13 cellular contexts compared by ENCODE assay signal in the genomic region with DNA sequence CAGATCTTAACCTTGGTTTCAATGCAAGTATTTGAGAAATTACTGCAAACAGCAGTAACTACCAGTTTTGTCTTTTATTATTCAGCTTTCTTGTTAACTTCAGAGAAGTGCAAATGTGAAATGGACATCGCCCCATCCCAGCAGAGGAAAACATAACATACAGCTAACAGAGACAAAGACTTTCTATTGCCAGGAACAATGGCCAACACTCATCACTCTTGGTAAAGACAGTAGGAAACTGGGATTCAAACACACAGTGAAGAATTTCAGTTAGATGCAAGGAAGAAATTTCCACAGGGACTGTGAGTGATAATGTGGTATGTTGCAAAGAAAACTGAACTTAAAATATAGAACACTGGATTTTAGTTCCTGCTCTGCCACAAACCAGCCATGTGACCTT.
"Had no signal": no experiment of that assay in that cellular context is flagged by ENCODE, and none has a peak within 500 bp of the region (broad histone marks: within the 10 kb centered on the region; RNA-seq: fewer than 3 reads in every experiment).

No MANE protein-coding gene starts in this region.

- H3K36me3 Mint-ChIP-seq: activated naive CD4-positive, alpha-beta T cell treated with anti-CD3 and anti-CD28 coated beads, Interleukin-2, amount 50 U/mL, for 24 hours; activated naive CD8-positive, alpha-beta T cell treated with anti-CD3 and anti-CD28 coated beads, Interleukin-2, amount 10 ng/mL, durations not matched to agents 7 days and 5 days; T-cell; WTC11 had no signal

- H3K27me3 Mint-ChIP-seq: activated CD4-positive, alpha-beta T cell treated with anti-CD3 and anti-CD28 coated beads, Interleukin-2, amount 10 ng/mL, durations not matched to agents 7 days and 5 days; activated naive CD8-positive, alpha-beta T cell treated with anti-CD3 and anti-CD28 coated beads, Interleukin-2, amount 10 ng/mL, durations not matched to agents 7 days and 5 days had no signal

- H3K4me3 Mint-ChIP-seq: activated CD4-positive, alpha-beta T cell treated with anti-CD3 and anti-CD28 coated beads for 36 hours; activated CD4-positive, alpha-beta T cell treated with anti-CD3 and anti-CD28 coated beads, Interleukin-2, amount 10 ng/mL, durations not matched to agents 7 days and 5 days; activated CD8-positive, alpha-beta T cell treated with anti-CD3 and anti-CD28 coated beads, Interleukin-2, amount 10 ng/mL, durations not matched to agents 7 days and 5 days; activated naive CD4-positive, alpha-beta T cell treated with anti-CD3 and anti-CD28 coated beads, Interleukin-2, amount 50 U/mL, for 24 hours; activated naive CD8-positive, alpha-beta T cell treated with anti-CD3 and anti-CD28 coated beads, Interleukin-2, amount 10 ng/mL, durations not matched to agents 7 days and 5 days; activated T-cell treated with anti-CD3 and anti-CD28 coated beads, Interleukin-2, amount 50 U/mL, for 24 hours; central memory CD8-positive, alpha-beta T cell; T-cell; T-helper 17 cell; WTC11 had no signal

- DNase-seq: activated gamma-delta T cell; activated naive CD4-positive, alpha-beta T cell treated with Interleukin-2 at 50 U/mL for 16 hours; activated naive CD8-positive, alpha-beta T cell treated with anti-CD3 and anti-CD28 coated beads, Interleukin-2, amount 10 ng/mL, durations not matched to agents 7 days and 5 days; activated T-cell treated with anti-CD3 and anti-CD28 coated beads, Interleukin-2, amount 50 U/mL, for 24 hours; T-cell; T-helper 17 cell had no signal

- H3K4me1 Mint-ChIP-seq: activated CD4-positive, alpha-beta T cell treated with anti-CD3 and anti-CD28 coated beads for 36 hours; activated CD4-positive, alpha-beta T cell treated with anti-CD3 and anti-CD28 coated beads, Interleukin-2, amount 10 ng/mL, durations not matched to agents 7 days and 5 days; activated naive CD4-positive, alpha-beta T cell treated with anti-CD3 and anti-CD28 coated beads, Interleukin-2, amount 50 U/mL, for 24 hours; activated naive CD8-positive, alpha-beta T cell treated with anti-CD3 and anti-CD28 coated beads, Interleukin-2, amount 10 ng/mL, durations not matched to agents 7 days and 5 days; central memory CD8-positive, alpha-beta T cell; T-cell; T-helper 17 cell had no signal

- H3K27ac Mint-ChIP-seq: activated CD4-positive, alpha-beta T cell treated with anti-CD3 and anti-CD28 coated beads for 36 hours; activated CD4-positive, alpha-beta T cell treated with anti-CD3 and anti-CD28 coated beads, Interleukin-2, amount 10 ng/mL, durations not matched to agents 7 days and 5 days; activated CD8-positive, alpha-beta T cell treated with anti-CD3 and anti-CD28 coated beads, Interleukin-2, amount 10 ng/mL, durations not matched to agents 7 days and 5 days; activated naive CD4-positive, alpha-beta T cell treated with anti-CD3 and anti-CD28 coated beads, Interleukin-2, amount 50 U/mL, for 24 hours; activated naive CD8-positive, alpha-beta T cell treated with anti-CD3 and anti-CD28 coated beads, Interleukin-2, amount 10 ng/mL, durations not matched to agents 7 days and 5 days; activated T-cell treated with anti-CD3 and anti-CD28 coated beads, Interleukin-2, amount 50 U/mL, for 24 hours; activated T-helper 2 cell treated with anti-CD3 and anti-CD28 coated beads, Interferon-gamma antibody, Interleukin-2, Interleukin-4, amounts not matched to agents 10 μg/mL and 5 μg/mL and 100 μg/mL, durations not matched to agents 14 hours and 24 hours and 36 hours; T-cell; T-helper 17 cell; WTC11 had no signal

- H3K9me3 Mint-ChIP-seq: activated CD4-positive, alpha-beta T cell treated with anti-CD3 and anti-CD28 coated beads, Interleukin-2, amount 10 ng/mL, durations not matched to agents 7 days and 5 days; activated naive CD4-positive, alpha-beta T cell treated with anti-CD3 and anti-CD28 coated beads, Interleukin-2, amount 50 U/mL, for 24 hours; activated naive CD8-positive, alpha-beta T cell treated with anti-CD3 and anti-CD28 coated beads, Interleukin-2, amount 10 ng/mL, durations not matched to agents 7 days and 5 days; activated T-cell treated with anti-CD3 and anti-CD28 coated beads, Interleukin-2, amount 50 U/mL, for 24 hours; activated T-helper 2 cell treated with anti-CD3 and anti-CD28 coated beads, Interferon-gamma antibody, Interleukin-2, Interleukin-4, amounts not matched to agents 10 μg/mL and 5 μg/mL and 100 μg/mL, durations not matched to agents 14 hours and 24 hours and 36 hours; central memory CD8-positive, alpha-beta T cell; T-cell; WTC11 had no signal
